ENCODE assay signal across 22 cellular contexts in genomic region chr22:47449508-47450270, GRCh38.
"Had no signal": no experiment of that assay in that cellular context is flagged by ENCODE, and none has a peak within 500 bp of the region (broad histone marks: within the 10 kb centered on the region; RNA-seq: fewer than 3 reads in every experiment).

No MANE protein-coding gene starts in this region.

- H3K9me3 ChIP-seq: gastrocnemius medialis, neutrophil, testis had no signal

- H3K4me3 ChIP-seq: gastrocnemius medialis, lung, spleen, testis, tibial nerve, upper lobe of right lung had no signal

- ATAC-seq: esophagus mucosa; gastrocnemius medialis; left cardiac atrium; left ventricle myocardium superior; naive thymus-derived CD4-positive, alpha-beta T cell; sciatic nerve; stimulated activated memory B cell treated with anti-CD40 and anti-IgM and Interleukin-4, amounts not matched to agents 10 μg/mL and 1 μg/mL and 100 μg/mL, for 72 hours; upper lobe of right lung had no signal

- H3K4me1 ChIP-seq: gastrocnemius medialis, spleen, testis, tibial nerve, upper lobe of right lung had no signal

- H3K27me3 ChIP-seq: gastrocnemius medialis, neutrophil, testis, tibial nerve, upper lobe of right lung had no signal

- DNase-seq: effector memory CD4-positive, alpha-beta T cell; gastrocnemius medialis; immature natural killer cell; kidney; left cardiac atrium; left ventricle myocardium superior; mesendoderm; naive thymus-derived CD4-positive, alpha-beta T cell; nephron progenitor cell; posterior cingulate gyrus; spleen; stimulated activated CD4-positive, alpha-beta T cell treated with anti-CD3 and anti-CD28 coated beads, Interleukin-15, amount 100 ng/mL, for 24 hours; stimulated activated CD4-positive, alpha-beta T cell treated with anti-CD3 and anti-CD28 coated beads, Interleukin-1b, Interleukin-23, amount 100 ng/mL, for 48 hours; stimulated activated CD4-positive, alpha-beta T cell treated with anti-CD3 and anti-CD28 coated beads, Interleukin-4, amount 100 ng/mL, for 24 hours; testis; upper lobe of right lung had no signal

- H3K36me3 ChIP-seq: gastrocnemius medialis, neutrophil, spleen, tibial nerve, upper lobe of right lung had no signal

- H3K27ac ChIP-seq: gastrocnemius medialis, neutrophil, spleen, testis, tibial nerve, upper lobe of right lung had no signal
